ENCODE assay signal across 9 cellular contexts in the genomic region with DNA sequence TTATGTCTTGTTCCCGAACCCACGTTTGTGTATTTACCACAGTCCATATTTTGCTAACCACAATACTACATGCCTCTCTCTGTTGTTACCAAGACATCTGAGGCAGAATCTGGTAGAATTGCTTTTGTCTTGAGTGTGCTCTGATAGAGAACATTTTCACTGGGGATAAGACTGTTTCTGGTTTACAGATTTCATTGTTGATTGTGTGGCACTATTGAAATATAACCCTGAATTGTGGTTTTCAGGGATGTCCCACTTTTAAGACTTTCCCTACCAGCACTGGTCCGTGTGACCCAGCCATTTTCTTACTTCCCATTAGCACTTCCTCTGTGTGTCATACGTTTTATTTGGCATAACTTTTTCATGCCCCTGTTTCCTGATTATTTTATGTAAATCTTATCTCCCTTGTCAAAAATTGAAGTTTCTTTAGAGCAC. TPM values are rescaled to one million over a fixed set of nuclear protein-coding genes. Genes with fewer than 3 reads are reported as not detected.
DNase-seq lines count a peak whose midpoint lies in the region; ATAC-seq and TF ChIP-seq lines count a peak whose summit lies in the region.
"Had no signal": no experiment of that assay in that cellular context is flagged by ENCODE, and none has a peak within 500 bp of the region (broad histone marks: within the 10 kb centered on the region; RNA-seq: fewer than 3 reads in every experiment).

No MANE protein-coding gene starts in this region.

- no peaks in the 10 kb centered on the region for H3K9me2 ChIP-seq in OCI-LY1 (ENCODE audit: low read depth, low read length)

- no peak overlapping the region for H3K4me3 Mint-ChIP-seq in T-cell

- peak overlapping the region in 1 of 2 donors; percentile 76 for H3K27ac Mint-ChIP-seq in T-cell

- H3K4me3 ChIP-seq in right atrium auricular region (no peak overlapping the region), OCI-LY1 (ENCODE audit: low read depth, low read length, poor library complexity, severe bottlenecking) (peak overlapping the region; percentile 29), fibroblast of pulmonary artery (replicated peaks; ENCODE audit: low read depth, low read length) (no peak overlapping the region), upper lobe of right lung (no peak overlapping the region)

- TF ChIP-seq CTCF in right atrium auricular region (IDR thresholded peaks at IDR 0.05) (no peak), OCI-LY1 (IDR thresholded peaks at IDR 0.05; ENCODE audit: low read length) (no peak), fibroblast of pulmonary artery (IDR thresholded peaks at IDR 0.05; ENCODE audit: low read length, missing control alignments) (no peak), upper lobe of right lung (IDR thresholded peaks at IDR 0.05) (no peak), omental fat pad (IDR thresholded peaks at IDR 0.05) (no peak)

- H3K79me2 ChIP-seq in OCI-LY1 (ENCODE audit: insufficient read depth, low read length): peaks cover 53% of the 10 kb centered on the region

- no peaks in the 10 kb centered on the region for H3K27me3 Mint-ChIP-seq in T-cell

- 0 out of 2 replicates have a peak, but pooled peaks cover 4% of the 10 kb centered on the region for H3F3A ChIP-seq in OCI-LY1 (ENCODE audit: insufficient read depth, low read length)

- H3K27ac ChIP-seq in right atrium auricular region (peak overlapping the region in 1 of 2 donors; percentile 32), OCI-LY1 (ENCODE audit: low read depth, low read length, poor library complexity, severe bottlenecking) (peak overlapping the region; percentile 99), upper lobe of right lung (peak overlapping the region; percentile 70)

- no peak overlapping the region for H2AFZ ChIP-seq in OCI-LY1 (ENCODE audit: low read length)

- no peak for DNase-seq in Right ventricle myocardium inferior (ENCODE audit: missing footprints)
- DNase-seq in right atrium auricular region (ENCODE audit: low spot score): no peak
- peak; percentile 58 for DNase-seq in fibroblast of pulmonary artery (ENCODE audit: low read depth)
- DNase-seq in upper lobe of right lung: no peak
- no peak for DNase-seq in omental fat pad (ENCODE audit: low spot score)
- no peak for DNase-seq in T-cell
- no peak for DNase-seq in AG08396 (ENCODE audit: low spot score)
- DNase-seq: NCI-H1694 had no signal

- ATAC-seq in Right ventricle myocardium inferior (peak; percentile 13), upper lobe of right lung (peak; percentile 72), omental fat pad (ENCODE audit: low FRiP score) (no peak), T-cell (replicated peaks in 1 of 4) (no peak)

- POLR2A ChIA-PET in T-cell (lab: Charles Lee): no interaction called here

- intact Hi-C loops in Right ventricle myocardium inferior (cut with DNase I): no loop called here
- intact Hi-C loops in upper lobe of right lung (cut with DNase I): no loop called here

- H3K36me3 Mint-ChIP-seq in T-cell: peaks cover 28% of the 10 kb centered on the region

- H3K9me3 Mint-ChIP-seq in T-cell: no peaks in the 10 kb centered on the region

- H3K9ac ChIP-seq in OCI-LY1 (ENCODE audit: low read length): peak overlapping the region; percentile 41; the same call in 1 of the 2 replicates

- CTCF ChIA-PET in T-cell (lab: Charles Lee): no interaction called here

- peaks cover 51 to 73% (median 65%) of the 10 kb centered on the region in 3 donors for H3K4me1 Mint-ChIP-seq in T-cell

- no peaks in the 10 kb centered on the region for H3K4me1 ChIP-seq in right atrium auricular region
- peaks cover 90% of the 10 kb centered on the region for H3K4me1 ChIP-seq in OCI-LY1 (ENCODE audit: insufficient read depth, low read length, severe bottlenecking)
- peaks cover 36% of the 10 kb centered on the region for H3K4me1 ChIP-seq in upper lobe of right lung

- H3K4me2 ChIP-seq in OCI-LY1 (ENCODE audit: low read length): peak overlapping the region; percentile 59

- H3K36me3 ChIP-seq in right atrium auricular region (no peaks in the 10 kb centered on the region), OCI-LY1 (ENCODE audit: insufficient read depth, low read length) (peaks cover 21% of the 10 kb centered on the region; the same call in 1 of the 2 replicates), upper lobe of right lung (peaks cover 4% of the 10 kb centered on the region)

- H4K20me1 ChIP-seq in OCI-LY1 (ENCODE audit: insufficient read depth, low read length): no peaks in the 10 kb centered on the region

- H3K9me3 ChIP-seq in right atrium auricular region: no peaks in the 10 kb centered on the region
- no peaks in the 10 kb centered on the region for H3K9me3 ChIP-seq in OCI-LY1 (ENCODE audit: low read length)
- H3K9me3 ChIP-seq in upper lobe of right lung: no peaks in the 10 kb centered on the region

- H3K27me3 ChIP-seq in right atrium auricular region (no peaks in the 10 kb centered on the region), OCI-LY1 (ENCODE audit: insufficient read depth, low read length) (no peaks in the 10 kb centered on the region), upper lobe of right lung (no peaks in the 10 kb centered on the region)

RNA-seq across cellular contexts. Expression of gene NCOA7, which starts 12.2 kb away (rescaled TPM):
- total RNA-seq in Right ventricle myocardium inferior: 12.5 TPM
- total RNA-seq in right atrium auricular region: 10 to 100 TPM; 12.2 to 12.7 TPM
- total RNA-seq in upper lobe of right lung: 80.8 TPM
- total RNA-seq in omental fat pad: 100 to 1,000 TPM in 1 of 4 donors, 10 to 100 TPM in 3; 35.3 to 137 (median 53.1) TPM
- 10 to 100 TPM; 40.3 to 51.6 (median 46.4) TPM for total RNA-seq in T-cell

RNA-seq across cellular contexts. Expression of gene HEY2, which starts 53.5 kb away (rescaled TPM):
- 57.5 TPM for total RNA-seq in Right ventricle myocardium inferior
- total RNA-seq in right atrium auricular region: 1 to 10 TPM; 1.8 to 2.7 TPM
- 2.2 TPM for total RNA-seq in upper lobe of right lung
- total RNA-seq in omental fat pad: 1 to 10 TPM in 3 of 4 donors, under 1 TPM in 1; 0.24 to 3.2 (median 1.5) TPM
- total RNA-seq in T-cell: under 1 TPM in 4 of 5 donors, not detected in 1; 0.16 to 0.32 (median 0.24) TPM

Comparison
In these comparisons a context has a peak if more than half of its experiments do, and no peak if none do; other contexts are left out.
1. RNA of gene HEY2, which starts 53.5 kb away (total RNA-seq): 57.5 TPM in Right ventricle myocardium inferior (single experiment); 1.8 to 2.7 TPM in right atrium auricular region, 2.2 TPM in upper lobe of right lung (single experiment), 0.24 to 3.2 TPM in omental fat pad and 0.16 to 0.32 TPM in T-cell; every median in the first group is over 10 times any median in the second.
2. ATAC-seq: peak in Right ventricle myocardium inferior (single experiment) and upper lobe of right lung (single experiment); none in omental fat pad (single experiment) and T-cell (0 of 4).